1 cellular context compared by ENCODE assay signal in the genomic region with DNA sequence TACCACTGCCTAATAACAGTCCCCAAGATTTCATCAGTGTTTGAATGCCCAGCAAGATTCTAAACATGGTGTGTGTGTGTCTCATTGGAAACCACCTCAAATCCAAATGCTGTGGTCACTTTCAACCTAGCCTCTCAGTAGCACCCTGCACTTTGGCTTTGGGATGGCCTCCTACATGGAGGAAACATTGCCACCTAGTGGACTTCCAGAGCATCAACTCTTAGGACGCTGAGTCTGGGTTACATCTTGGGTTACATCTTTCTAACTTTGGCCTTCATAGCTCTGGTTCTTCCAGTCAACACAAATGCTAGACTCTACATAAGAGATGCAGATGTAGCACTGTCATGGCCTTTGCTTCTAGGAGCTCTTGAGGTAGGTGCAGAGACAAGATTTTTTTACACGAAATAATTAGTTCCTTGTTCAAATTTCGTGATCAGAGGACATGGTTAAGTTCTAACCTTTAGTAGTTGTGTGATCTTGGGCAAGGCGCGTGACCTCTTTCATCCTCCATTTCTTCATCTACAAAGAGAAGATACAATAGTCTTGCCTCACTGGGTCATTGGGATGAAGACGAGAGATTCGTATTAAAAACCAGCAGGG.
TF ChIP-seq lines count a peak whose summit lies in the region.

No MANE protein-coding gene starts in this region.

TF ChIP-seq in H1, 55 proteins besides CTCF, POLR2A, EP300 and RAD21:
- TF ChIP-seq EGR1 (IDR thresholded peaks at IDR 0.05; ENCODE audit: borderline replicate concordance, low read depth, low read length) (no peak), RNF2 (IDR thresholded peaks at IDR 0.05; ENCODE audit: borderline replicate concordance, low read depth, low read length, missing control alignments, poor library complexity, severe bottlenecking) (no peak), YY1 (IDR thresholded peaks at IDR 0.05; ENCODE audit: low read depth, low read length) (no peak), TCF12 (IDR thresholded peaks at IDR 0.05; ENCODE audit: low read depth, low read length) (no peak), HDAC6 (IDR thresholded peaks at IDR 0.05; ENCODE audit: low read depth, low read length) (no peak), GABPA (IDR thresholded peaks at IDR 0.05; ENCODE audit: borderline replicate concordance, insufficient read depth, low read length) (no peak), SP4 (IDR thresholded peaks at IDR 0.05; ENCODE audit: low read length) (no peak), BCL11A (IDR thresholded peaks at IDR 0.05; ENCODE audit: low read depth in 2 of 2, low read length in 2 of 2) (no peak), NANOG (IDR thresholded peaks at IDR 0.05; ENCODE audit: insufficient read depth, low read depth, low read length, poor library complexity, severe bottlenecking) (no peak), TAF7 (optimal IDR thresholded peaks at IDR 0.05; ENCODE audit: borderline replicate concordance, low read depth, low read length) (no peak), ASH2L (IDR thresholded peaks at IDR 0.05; ENCODE audit: low read length) (no peak), USF2 (IDR thresholded peaks at IDR 0.05; ENCODE audit: low read length) (no peak), GTF2F1 (IDR thresholded peaks at IDR 0.05; ENCODE audit: borderline replicate concordance, low read depth, low read length) (no peak), NRF1 (IDR thresholded peaks at IDR 0.05; ENCODE audit: low read depth, low read length) (no peak), CREB1 (IDR thresholded peaks at IDR 0.05) (no peak)
